In genomic region chr7:47485640-47486435, GRCh38 we compare ENCODE assay signal across 12 cellular contexts.
DNase-seq lines count a peak whose midpoint lies in the region; ATAC-seq, FAIRE-seq and TF ChIP-seq lines count a peak whose summit lies in the region.
"Had no signal": no experiment of that assay in that cellular context is flagged by ENCODE, and none has a peak within 500 bp of the region (broad histone marks: within the 10 kb centered on the region; RNA-seq: fewer than 3 reads in every experiment).

No MANE protein-coding gene starts in this region.

- H3K27ac ChIP-seq in small intestine (ENCODE audit: low read depth in 1 of 2, low read length in 1 of 2), result peak overlapping the region; percentile 53 to 75

- FAIRE-seq in small intestine (lab: Jason Lieb, UNC), result no peak

- peaks cover 9 to 21% of the 10 kb centered on the region in 2 donors for H3K4me1 ChIP-seq in small intestine (ENCODE audit: control insufficient read depth in 2 of 2, insufficient read depth in 1 of 2, low read depth in 1 of 2, low read length in 1 of 2)

- no peaks in the 10 kb centered on the region for H3K9me3 Mint-ChIP-seq in HFFc6

- no peak overlapping the region for H3K4me3 Mint-ChIP-seq in HFFc6

- no peak for TF ChIP-seq CTCF in HFFc6 (IDR thresholded peaks at IDR 0.05)

- H3K4me3 ChIP-seq in small intestine (ENCODE audit: low read depth in 1 of 2, low read length in 2 of 2), result no peak overlapping the region
- H3K4me3 ChIP-seq: gastroesophageal sphincter had no signal

- H3K36me3 ChIP-seq in small intestine (ENCODE audit: control insufficient read depth in 2 of 2, insufficient read depth in 2 of 2, low read length in 2 of 2), result no peaks in the 10 kb centered on the region
- H3K36me3 ChIP-seq: gastroesophageal sphincter had no signal

- no peaks in the 10 kb centered on the region for H3K9me3 ChIP-seq in small intestine (ENCODE audit: control insufficient read depth, low read depth)
- H3K9me3 ChIP-seq: gastroesophageal sphincter had no signal

- H3K27me3 Mint-ChIP-seq in HFFc6 (ENCODE audit: insufficient read depth), result peaks cover 4% of the 10 kb centered on the region

- in situ Hi-C loops in ACHN (cut with HindIII; ENCODE audit: low pct_ligation_motif_present, low pct_unique_long_range_greater_than_20kb, low sequenced_read_pairs), result no loop called here

- peaks cover 47% of the 10 kb centered on the region for H3K4me1 Mint-ChIP-seq in HFFc6 (ENCODE audit: low read depth)

- H3K36me3 Mint-ChIP-seq in HFFc6 (ENCODE audit: low read depth), result no peaks in the 10 kb centered on the region; the same call in 1 of the 2 replicates

- no peak for ATAC-seq in GM19467 (IDR thresholded peaks at IDR 0.05; ENCODE audit: unreplicated experiment)
- ATAC-seq: gastroesophageal sphincter had no signal

- H3K27ac Mint-ChIP-seq in HFFc6, result peak overlapping the region; percentile 4; the same call in 1 of the 2 replicates

- DNase-seq in HFFc6, result peak; percentile 10
- peak; percentile 19 to 22 for DNase-seq in SHP77 (lab: John Stamatoyannopoulos, UW)
- DNase-seq in kidney tubule cell (ENCODE audit: low spot score), result peak; percentile 66
- DNase-seq in small intestine, result peak; percentile 98
- no peak for DNase-seq in head of caudate nucleus
- DNase-seq in ACHN, result no peak
- DNase-seq in DMS79 (lab: John Stamatoyannopoulos, UW), result no peak
- DNase-seq: cerebellar nuclear complex; stimulated activated CD4-positive, alpha-beta T cell treated with anti-CD3 and anti-CD28 coated beads, Interleukin-4, amount 100 ng/mL, for 1 hour; T-helper 9 cell had no signal

- intact Hi-C loops in head of caudate nucleus (cut with DNase I), result no loop called here

- WGBS in small intestine, 3 donors, result 39 to 63% (median 47%) methylated on average over 9 of the region's 9 CpGs

- H3K27me3 ChIP-seq in small intestine (ENCODE audit: control insufficient read depth in 2 of 2, insufficient read depth in 2 of 2, low read length in 2 of 2), result no peaks in the 10 kb centered on the region
- H3K27me3 ChIP-seq: gastroesophageal sphincter had no signal

Comparison
In these comparisons a context has a peak if more than half of its experiments do, and no peak if none do; other contexts are left out.
1. DNase-seq: peak in HFFc6 (single experiment), SHP77 (2 of 2), kidney tubule cell (single experiment) and small intestine (single experiment); none in head of caudate nucleus (0 of 42), ACHN (single experiment) and DMS79 (single experiment).